27 cellular contexts compared by ENCODE assay signal in genomic region chr12:118571730-118572129, GRCh38.
"Had no signal": no experiment of that assay in that cellular context is flagged by ENCODE, and none has a peak within 500 bp of the region (broad histone marks: within the 10 kb centered on the region; RNA-seq: fewer than 3 reads in every experiment).

No MANE protein-coding gene starts in this region.

- H3K9me3 ChIP-seq: adrenal gland, colonic mucosa, gastrocnemius medialis had no signal

- H3K27ac ChIP-seq: adrenal gland, body of pancreas, colonic mucosa, foreskin keratinocyte, gastrocnemius medialis had no signal

- ATAC-seq: activated CD4-positive, alpha-beta T cell treated with anti-CD3 and anti-CD28 coated beads for 36 hours; activated CD8-positive, alpha-beta memory T cell treated with anti-CD3 and anti-CD28 coated beads, Interleukin-2, amount 10 ng/mL, durations not matched to agents 7 days and 5 days; activated CD8-positive, alpha-beta T cell treated with anti-CD3 and anti-CD28 coated beads, Interleukin-2, amount 10 ng/mL, durations not matched to agents 7 days and 5 days; activated naive CD8-positive, alpha-beta T cell treated with anti-CD3 and anti-CD28 coated beads, Interleukin-2, amount 50 U/mL, for 24 hours; body of pancreas; esophagus mucosa; foreskin keratinocyte; gastrocnemius medialis had no signal

- H3K27me3 ChIP-seq: adrenal gland, body of pancreas, colonic mucosa, foreskin keratinocyte, gastrocnemius medialis had no signal

- H3K36me3 ChIP-seq: adrenal gland, colonic mucosa, gastrocnemius medialis had no signal

- H3K4me3 ChIP-seq: adrenal gland, body of pancreas, colonic mucosa, gastrocnemius medialis had no signal

- DNase-seq: activated CD4-positive, alpha-beta memory T cell treated with anti-CD3 and anti-CD28 coated beads for 36 hours; activated CD4-positive, alpha-beta T cell treated with anti-CD3 and anti-CD28 coated beads for 36 hours; activated CD4-positive, alpha-beta T cell treated with anti-CD3 and anti-CD28 coated beads, Interleukin-2, amount 10 ng/mL, durations not matched to agents 24 days and 14 days; activated CD4-positive, CD25-positive, alpha-beta regulatory T cell; activated CD4-positive, CD25-positive, alpha-beta regulatory T cell treated with anti-CD3 and anti-CD28 coated beads, Interleukin-2, amount 50 U/mL, for 72 hours; activated CD8-positive, alpha-beta memory T cell treated with anti-CD3 and anti-CD28 coated beads, Interleukin-2, amount 10 ng/mL, durations not matched to agents 7 days and 5 days; activated CD8-positive, alpha-beta memory T cell treated with anti-CD3 and anti-CD28 coated beads, Interleukin-2, amount 50 U/mL, for 4 hours; activated CD8-positive, alpha-beta T cell treated with anti-CD3 and anti-CD28 coated beads, Interleukin-2, amount 10 ng/mL, durations not matched to agents 7 days and 5 days; activated effector memory CD4-positive, alpha-beta T cell treated with anti-CD3 and anti-CD28 coated beads, Interleukin-2, amount 50 U/mL, for 16 hours; activated naive CD4-positive, alpha-beta T cell treated with anti-CD3 and anti-CD28 coated beads for 36 hours; activated naive CD8-positive, alpha-beta T cell treated with anti-CD3 and anti-CD28 coated beads for 36 hours; activated naive CD8-positive, alpha-beta T cell treated with anti-CD3 and anti-CD28 coated beads, Interleukin-2, amount 50 U/mL, for 24 hours; activated T-cell treated with anti-CD3 and anti-CD28 coated beads, Interleukin-2, amount 50 U/mL, for 1 hour; activated T-cell treated with anti-CD3 and anti-CD28 coated beads, Interleukin-2, amount 50 U/mL, for 48 hours; adrenal gland; amygdala; aorta; body of pancreas; central memory CD4-positive, alpha-beta T cell; cerebellar nuclear complex; colonic mucosa; effector memory CD4-positive, alpha-beta T cell; endodermal cell; foreskin keratinocyte; gastrocnemius medialis; T-helper 2 cell had no signal

- H3K4me1 ChIP-seq: adrenal gland, body of pancreas, colonic mucosa, foreskin keratinocyte, gastrocnemius medialis had no signal
